Comparison of ENCODE assay signal across 2 cellular contexts in the genomic region with DNA sequence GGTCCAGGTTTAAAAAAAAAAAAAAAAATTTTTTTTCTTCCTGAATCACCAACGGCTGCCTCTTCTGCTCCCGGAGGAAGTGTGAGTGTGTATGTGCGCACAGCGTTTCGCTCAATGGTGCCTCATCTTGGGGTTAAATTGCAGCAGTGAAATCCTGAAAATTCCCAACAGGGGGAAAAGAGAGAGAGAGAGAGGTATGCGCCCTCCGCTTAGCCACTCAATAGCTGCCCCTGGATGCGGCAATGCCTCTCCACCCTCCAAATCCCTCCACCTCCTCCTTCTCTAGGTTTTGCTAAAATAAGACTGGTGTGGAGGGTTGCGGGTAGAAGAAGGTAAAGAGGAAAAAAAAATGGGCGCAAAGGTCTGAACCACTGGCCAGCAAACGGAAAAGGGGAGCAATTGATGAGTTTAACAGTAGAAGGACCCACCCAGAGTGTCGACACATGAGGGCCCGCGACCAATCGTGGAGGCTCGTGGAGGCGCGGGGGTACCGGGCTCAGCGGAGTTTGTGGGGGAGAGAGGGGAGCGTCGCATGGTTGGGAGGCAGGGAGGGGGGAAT.
A peak's percentile ranks its signal among the peaks of the same experiment; 100 is the strongest.
TF ChIP-seq lines count a peak whose summit lies in the region.

No MANE protein-coding gene starts in this region.

TF ChIP-seq in IMR-90, 13 proteins besides CTCF, POLR2A, EP300 and RAD21:
- TF ChIP-seq USF2 (IDR thresholded peaks at IDR 0.05; ENCODE audit: low read depth, low read length) (0 out of 2 replicates have a peak, but pooled peaks have one; percentile 9), CHD1 (IDR thresholded peaks at IDR 0.05; ENCODE audit: low read depth, low read length) (no peak)
TF ChIP-seq in IMR-90: peak in this region for 1.

TF ChIP-seq in neural cell, 6 proteins besides CTCF, POLR2A, EP300 and RAD21:
- no peak for TF ChIP-seq MXI1 (conservative IDR thresholded peaks at IDR 0.05; ENCODE audit: poor library complexity, severe bottlenecking)
- TF ChIP-seq POLR2AphosphoS5 (IDR thresholded peaks at IDR 0.05) = no peak
- TF ChIP-seq REST (IDR thresholded peaks at IDR 0.05; ENCODE audit: borderline replicate concordance) = peak; percentile 74
TF ChIP-seq in neural cell: peak in this region for 1.
